Comparison of ENCODE assay signal across 8 cellular contexts in the genomic region with DNA sequence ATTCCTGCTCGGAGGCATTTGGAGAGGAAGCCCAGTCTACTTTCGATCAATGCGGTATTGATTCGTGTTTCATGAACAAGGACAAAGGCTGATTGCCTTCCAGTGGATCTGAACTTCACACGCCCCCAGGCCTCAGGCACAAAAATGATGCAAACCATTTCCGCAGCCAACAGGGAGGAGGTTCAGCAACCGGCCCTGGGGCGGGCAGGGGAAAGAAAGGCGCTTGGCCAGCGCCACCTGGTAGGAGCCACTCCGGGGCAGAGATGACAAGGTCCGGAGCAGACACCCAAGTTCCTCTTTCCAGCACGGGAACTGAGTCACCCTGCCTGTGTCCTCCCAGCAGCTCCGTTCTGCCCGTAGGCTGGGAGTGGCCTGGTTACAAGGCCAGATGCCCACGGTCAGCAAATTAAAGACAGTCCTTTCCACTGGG.
DNase-seq lines count a peak whose midpoint lies in the region; ATAC-seq and TF ChIP-seq lines count a peak whose summit lies in the region.

No MANE protein-coding gene starts in this region.

- 45 to 59% (median 59%) methylated on average over 16 of the region's 16 CpGs for WGBS in psoas muscle, 3 donors

- no peak for TF ChIP-seq CTCF in psoas muscle (IDR thresholded peaks at IDR 0.05)

- DNase-seq in SIG-M5 (lab: John Stamatoyannopoulos, UW): peak; percentile 81
- peak; percentile 79 for DNase-seq in foreskin melanocyte
- peak; percentile 80 to 88 for DNase-seq in psoas muscle
- DNase-seq in kidney glomerular epithelial cell (lab: John Stamatoyannopoulos, UW): no peak
- DNase-seq in T-helper 2 cell: no peak

- H3K4me3 ChIP-seq in psoas muscle: no peak overlapping the region

- no peaks in the 10 kb centered on the region for H3K9me3 ChIP-seq in psoas muscle

- intact Hi-C loops in psoas muscle (cut with DNase I): no loop called here

- H3K4me1 ChIP-seq in psoas muscle: peaks cover 9% of the 10 kb centered on the region

- no peaks in the 10 kb centered on the region for H3K27me3 ChIP-seq in psoas muscle (ENCODE audit: insufficient read depth in 3 of 3, low read length in 2 of 3)

- peak overlapping the region; percentile 56 for H3K27ac ChIP-seq in psoas muscle

- H3K36me3 ChIP-seq in psoas muscle (ENCODE audit: insufficient read depth in 1 of 2, low read depth in 1 of 2): no peaks in the 10 kb centered on the region

- peak; percentile 79 for ATAC-seq in GM19463 (IDR thresholded peaks at IDR 0.05; ENCODE audit: unreplicated experiment)
- ATAC-seq in psoas muscle: peak; percentile 83 to 87 (median 84)
- no peak for ATAC-seq in GM21619 (IDR thresholded peaks at IDR 0.05; ENCODE audit: unreplicated experiment)
- no peak for ATAC-seq in GM21717 (IDR thresholded peaks at IDR 0.05; ENCODE audit: unreplicated experiment)

Comparison
In these comparisons a context has a peak if more than half of its experiments do, and no peak if none do; other contexts are left out.
1. ATAC-seq: peak in GM19463 (single experiment) and psoas muscle (4 of 4); none in GM21619 (single experiment) and GM21717 (single experiment).
2. DNase-seq: peak in SIG-M5 (single experiment), foreskin melanocyte (single experiment) and psoas muscle (2 of 2); none in kidney glomerular epithelial cell (single experiment) and T-helper 2 cell (0 of 5).